In genomic region chr17:8872036-8872704, GRCh38 we compare ENCODE assay signal across 21 cellular contexts. TPM values are rescaled to one million over a fixed set of nuclear protein-coding genes. Genes with fewer than 3 reads are reported as not detected.
DNase-seq lines count a peak whose midpoint lies in the region; ATAC-seq, FAIRE-seq and TF ChIP-seq lines count a peak whose summit lies in the region.
"Had no signal": no experiment of that assay in that cellular context is flagged by ENCODE, and none has a peak within 500 bp of the region (broad histone marks: within the 10 kb centered on the region; RNA-seq: fewer than 3 reads in every experiment).

No MANE protein-coding gene starts in this region.

- intact Hi-C loops in activated CD8-positive, alpha-beta T cell treated with anti-CD3 and anti-CD28 coated beads for 36 hours (cut with micrococcal nuclease), result no loop called here
- intact Hi-C loops in GM12878 (cut with micrococcal nuclease; ENCODE audit: unreplicated experiment), result no loop called here
- intact Hi-C loops in upper lobe of right lung (cut with DNase I), result no loop called here
- intact Hi-C loops in adrenal gland (cut with DNase I), result no loop called here

- H3K4me1 Mint-ChIP-seq in activated CD8-positive, alpha-beta T cell treated with anti-CD3 and anti-CD28 coated beads, Interleukin-2, amount 10 ng/mL, durations not matched to agents 7 days and 5 days (ENCODE audit: low read depth), result peaks cover 34% of the 10 kb centered on the region
- peaks cover 25% of the 10 kb centered on the region for H3K4me1 Mint-ChIP-seq in activated CD8-positive, alpha-beta T cell treated with anti-CD3 and anti-CD28 coated beads for 36 hours (ENCODE audit: low read depth)
- peaks cover 30% of the 10 kb centered on the region for H3K4me1 Mint-ChIP-seq in stimulated activated memory B cell treated with anti-CD40 and anti-IgM and Interleukin-4, amounts not matched to agents 10 μg/mL and 1 μg/mL and 100 μg/mL, for 72 hours

- H3K27ac ChIP-seq in HEK293 (ENCODE audit: extremely low read depth, low read depth, low read length) (no peak overlapping the region), GM12878 (ENCODE audit: control insufficient read depth, insufficient read depth) (no peak overlapping the region), upper lobe of right lung (no peak overlapping the region), adrenal gland (no peak overlapping the region)

- CTCF ChIA-PET in activated CD8-positive, alpha-beta T cell treated with anti-CD3 and anti-CD28 coated beads, Interleukin-2, amount 10 ng/mL, durations not matched to agents 7 days and 5 days (lab: Charles Lee), result interaction anchor here (0.9 to 1.5 kb wide), 2 partner anchors 23 to 126 kb away, joined by 3 to 4 read pairs; no protein-coding TSS in a partner anchor
- CTCF ChIA-PET in activated CD8-positive, alpha-beta T cell treated with anti-CD3 and anti-CD28 coated beads for 36 hours (lab: Charles Lee), result interaction anchor here (1.2 to 1.6 kb wide), 2 partner anchors 86 to 126 kb away, joined by 3 to 4 read pairs; no protein-coding TSS in a partner anchor
- CTCF ChIA-PET in HEK293 (lab: Yijun Ruan, JAX), result interaction anchor here (1.2 to 1.4 kb wide), 4 partner anchors 21 to 119 kb away, joined by 3 read pairs; no protein-coding TSS in a partner anchor
- CTCF ChIA-PET in GM12878 (lab: Yijun Ruan, JAX), result interaction anchor here (0.7 to 1.4 kb wide), 3 partner anchors 28 to 123 kb away, joined by 3 read pairs; no protein-coding TSS in a partner anchor

- POLR2A ChIA-PET in activated CD8-positive, alpha-beta T cell treated with anti-CD3 and anti-CD28 coated beads, Interleukin-2, amount 10 ng/mL, durations not matched to agents 7 days and 5 days (lab: Charles Lee), result interaction anchor here (0.6 kb wide), 1 partner anchor 30 kb away, joined by 3 read pairs; no protein-coding TSS in a partner anchor
- POLR2A ChIA-PET in activated CD8-positive, alpha-beta T cell treated with anti-CD3 and anti-CD28 coated beads for 36 hours (lab: Charles Lee), result interaction anchor here (1.1 kb wide), 1 partner anchor 8 kb away, joined by 3 read pairs; no protein-coding TSS in a partner anchor
- POLR2A ChIA-PET in HEK293 (lab: Yijun Ruan, JAX), result interaction anchor here (0.6 kb wide), 1 partner anchor 466 kb away, joined by 4 read pairs; no protein-coding TSS in a partner anchor
- POLR2A ChIA-PET in GM12878 (lab: Charles Lee), result interaction anchor here (0.6 to 4.7 kb wide), 3 partner anchors 14 to 22 kb away, joined by 3 to 19 read pairs (median 5); no protein-coding TSS in a partner anchor

- DNase-seq in activated CD8-positive, alpha-beta T cell treated with anti-CD3 and anti-CD28 coated beads, Interleukin-2, amount 10 ng/mL, durations not matched to agents 7 days and 5 days, result no peak
- DNase-seq in activated CD8-positive, alpha-beta T cell treated with anti-CD3 and anti-CD28 coated beads for 36 hours, result no peak
- DNase-seq in GM12878 (ENCODE audit: low read depth, low spot score) (no peak), upper lobe of right lung (no peak), adrenal gland (no peak), T1000 (lab: John Stamatoyannopoulos, UW) (no peak)
- DNase-seq: CD4-positive, alpha-beta T cell; DMS79; GF-D8; H9; MG63; NCI-H1105; NCI-H1694 treated with DMSO at 0.1 percent for 48 hours; NCI-H69; PC-3; T-cell had no signal

- H3K27me3 Mint-ChIP-seq in activated CD8-positive, alpha-beta T cell treated with anti-CD3 and anti-CD28 coated beads, Interleukin-2, amount 10 ng/mL, durations not matched to agents 7 days and 5 days (ENCODE audit: low read depth), result no peaks in the 10 kb centered on the region
- H3K27me3 Mint-ChIP-seq in activated CD8-positive, alpha-beta T cell treated with anti-CD3 and anti-CD28 coated beads for 36 hours, result no peaks in the 10 kb centered on the region
- H3K27me3 Mint-ChIP-seq in stimulated activated memory B cell treated with anti-CD40 and anti-IgM and Interleukin-4, amounts not matched to agents 10 μg/mL and 1 μg/mL and 100 μg/mL, for 72 hours, result no peaks in the 10 kb centered on the region
- H3K27me3 Mint-ChIP-seq: CD4-positive, alpha-beta T cell; T-cell had no signal

- no peak for TF ChIP-seq POLR2A in GM12878 (IDR thresholded peaks at IDR 0.05; ENCODE audit: low read depth, low read length)
- no peak for TF ChIP-seq POLR2A in adrenal gland (IDR thresholded peaks at IDR 0.05)

- peaks cover 8% of the 10 kb centered on the region for H3K36me3 Mint-ChIP-seq in activated CD8-positive, alpha-beta T cell treated with anti-CD3 and anti-CD28 coated beads, Interleukin-2, amount 10 ng/mL, durations not matched to agents 7 days and 5 days (ENCODE audit: low read depth)
- peaks cover 2% of the 10 kb centered on the region for H3K36me3 Mint-ChIP-seq in activated CD8-positive, alpha-beta T cell treated with anti-CD3 and anti-CD28 coated beads for 36 hours (ENCODE audit: low read depth)
- H3K36me3 Mint-ChIP-seq in stimulated activated memory B cell treated with anti-CD40 and anti-IgM and Interleukin-4, amounts not matched to agents 10 μg/mL and 1 μg/mL and 100 μg/mL, for 72 hours, result peaks cover under 1% of the 10 kb centered on the region
- H3K36me3 Mint-ChIP-seq: T-cell had no signal

- H3K27ac Mint-ChIP-seq in activated CD8-positive, alpha-beta T cell treated with anti-CD3 and anti-CD28 coated beads, Interleukin-2, amount 10 ng/mL, durations not matched to agents 7 days and 5 days, result peak overlapping the region; percentile 34
- H3K27ac Mint-ChIP-seq in activated CD8-positive, alpha-beta T cell treated with anti-CD3 and anti-CD28 coated beads for 36 hours, result no peak overlapping the region
- no peak overlapping the region for H3K27ac Mint-ChIP-seq in stimulated activated memory B cell treated with anti-CD40 and anti-IgM and Interleukin-4, amounts not matched to agents 10 μg/mL and 1 μg/mL and 100 μg/mL, for 72 hours
- H3K27ac Mint-ChIP-seq: CD4-positive, alpha-beta T cell; H9; T-cell had no signal

- H3K9me3 Mint-ChIP-seq in activated CD8-positive, alpha-beta T cell treated with anti-CD3 and anti-CD28 coated beads, Interleukin-2, amount 10 ng/mL, durations not matched to agents 7 days and 5 days (ENCODE audit: insufficient read depth), result no peaks in the 10 kb centered on the region
- H3K9me3 Mint-ChIP-seq in activated CD8-positive, alpha-beta T cell treated with anti-CD3 and anti-CD28 coated beads for 36 hours, result no peaks in the 10 kb centered on the region
- H3K9me3 Mint-ChIP-seq in stimulated activated memory B cell treated with anti-CD40 and anti-IgM and Interleukin-4, amounts not matched to agents 10 μg/mL and 1 μg/mL and 100 μg/mL, for 72 hours, result no peaks in the 10 kb centered on the region
- H3K9me3 Mint-ChIP-seq: CD4-positive, alpha-beta T cell; H9; T-cell had no signal

- no peak overlapping the region for H3K4me2 ChIP-seq in GM12878 (ENCODE audit: control insufficient read depth, insufficient read depth)

- no peak for TF ChIP-seq CTCF in activated CD8-positive, alpha-beta T cell treated with anti-CD3 and anti-CD28 coated beads for 36 hours (IDR thresholded peaks at IDR 0.05)
- no peak for TF ChIP-seq CTCF in HEK293 (tag by site-specific recombination; IDR thresholded peaks at IDR 0.05)
- TF ChIP-seq CTCF in GM12878 (IDR thresholded peaks at IDR 0.05 in 2 of 3, conservative IDR thresholded peaks at IDR 0.05 in 1 of 3; ENCODE audit: control insufficient read depth in 2 of 3, extremely low read depth in 1 of 3, insufficient read depth in 1 of 3, low read depth in 3 of 3, low read length in 3 of 3), result no peak
- TF ChIP-seq CTCF in upper lobe of right lung (IDR thresholded peaks at IDR 0.05), result no peak
- no peak for TF ChIP-seq CTCF in adrenal gland (IDR thresholded peaks at IDR 0.05)

- BruUV-seq in GM12878 (replicated peaks; lab: Mats Ljungman, UMichigan), result no TSS peak

- H3K4me3 Mint-ChIP-seq in activated CD8-positive, alpha-beta T cell treated with anti-CD3 and anti-CD28 coated beads, Interleukin-2, amount 10 ng/mL, durations not matched to agents 7 days and 5 days, result no peak overlapping the region
- no peak overlapping the region for H3K4me3 Mint-ChIP-seq in activated CD8-positive, alpha-beta T cell treated with anti-CD3 and anti-CD28 coated beads for 36 hours
- H3K4me3 Mint-ChIP-seq in stimulated activated memory B cell treated with anti-CD40 and anti-IgM and Interleukin-4, amounts not matched to agents 10 μg/mL and 1 μg/mL and 100 μg/mL, for 72 hours, result no peak overlapping the region
- H3K4me3 Mint-ChIP-seq: CD4-positive, alpha-beta T cell; H9; T-cell had no signal

- no peaks in the 10 kb centered on the region for H4K20me1 ChIP-seq in GM12878 (ENCODE audit: control insufficient read depth, insufficient read depth)

- H3K4me1 ChIP-seq in HEK293 (ENCODE audit: control insufficient read depth, insufficient read depth, low read length), result no peaks in the 10 kb centered on the region
- H3K4me1 ChIP-seq in GM12878 (ENCODE audit: control insufficient read depth, insufficient read depth, low read length), result peaks cover 30% of the 10 kb centered on the region
- H3K4me1 ChIP-seq in upper lobe of right lung, result no peaks in the 10 kb centered on the region
- H3K4me1 ChIP-seq in adrenal gland (replicated peaks in 1 of 2), result no peaks in the 10 kb centered on the region

- RAD21 ChIA-PET in GM12878 (lab: Charles Lee; ENCODE audit: unreplicated experiment), result interaction anchor here (2.1 kb wide), 1 partner anchor 22 kb away, joined by 4 read pairs; no protein-coding TSS in a partner anchor

- no peak for FAIRE-seq in GM12878 (lab: Jason Lieb, UNC)
- FAIRE-seq: K562 had no signal

- H3K36me3 ChIP-seq in HEK293 (ENCODE audit: control insufficient read depth in 2 of 2, insufficient read depth in 1 of 2, low read length in 2 of 2) (no peaks in the 10 kb centered on the region), GM12878 (ENCODE audit: control insufficient read depth in 2 of 2, insufficient read depth in 2 of 2, low read length in 1 of 2) (no peaks in the 10 kb centered on the region), upper lobe of right lung (no peaks in the 10 kb centered on the region), adrenal gland (replicated peaks in 1 of 2) (no peaks in the 10 kb centered on the region)
- H3K36me3 ChIP-seq: MG63 had no signal

- in situ Hi-C loops in GM12878 (cut with MboI), result no loop called here

- H3K79me2 ChIP-seq in GM12878 (ENCODE audit: control insufficient read depth, insufficient read depth, low read length), result peaks cover 13% of the 10 kb centered on the region

- SMC1A ChIA-PET in GM12878 (lab: Charles Lee; ENCODE audit: uncharacterized antibody, unreplicated experiment), result interaction anchor here (0.5 to 10.6 kb wide), 3 partner anchors 20 to 494 kb away, joined by 3 to 132 read pairs (median 4); no protein-coding TSS in a partner anchor

- no peak for TF ChIP-seq RAD21 in GM12878 (IDR thresholded peaks at IDR 0.05; ENCODE audit: insufficient read depth, low read depth, low read length)

- no peak for TF ChIP-seq EP300 in GM12878 (IDR thresholded peaks at IDR 0.05; ENCODE audit: borderline replicate concordance in 1 of 2, control insufficient read depth in 1 of 2, low read depth in 2 of 2, low read length in 2 of 2)

- peak overlapping the region; percentile 37 for H2AFZ ChIP-seq in GM12878 (ENCODE audit: control insufficient read depth, low read depth, low read length)

- H3K9me3 ChIP-seq in HEK293 (ENCODE audit: control insufficient read depth, insufficient read depth, low read depth, low read length) (no peaks in the 10 kb centered on the region), GM12878 (replicated peaks; ENCODE audit: control insufficient read depth, insufficient read depth, low read length) (no peaks in the 10 kb centered on the region), upper lobe of right lung (no peaks in the 10 kb centered on the region), adrenal gland (replicated peaks in 1 of 3) (no peaks in the 10 kb centered on the region)
- H3K9me3 ChIP-seq: MG63 had no signal

- 90% methylated on average over 7 of the region's 7 CpGs for WGBS in GM12878 (ENCODE audit: insufficient coverage, insufficient replicate concordance, low lambda C conversion rate, missing lambda C conversion rate)
- WGBS in adrenal gland, 4 donors, result 78 to 85% (median 84%) methylated on average over 7 of the region's 7 CpGs

- no peak overlapping the region for H3K4me3 ChIP-seq in HEK293 (ENCODE audit: low read depth, low read length)
- no peak overlapping the region for H3K4me3 ChIP-seq in GM12878
- no peak overlapping the region for H3K4me3 ChIP-seq in upper lobe of right lung
- no peak overlapping the region for H3K4me3 ChIP-seq in adrenal gland
- H3K4me3 ChIP-seq: K562, MG63 had no signal

- H3K27me3 ChIP-seq in GM12878 (replicated peaks in 1 of 2; ENCODE audit: control insufficient read depth in 2 of 2, insufficient read depth in 2 of 2, low read length in 1 of 2) (no peaks in the 10 kb centered on the region), upper lobe of right lung (peaks cover 14% of the 10 kb centered on the region), adrenal gland (no peaks in the 10 kb centered on the region)
- H3K27me3 ChIP-seq: MG63 had no signal

- no peak overlapping the region for H3K9ac ChIP-seq in GM12878 (ENCODE audit: control insufficient read depth, insufficient read depth, low read length)

- ATAC-seq in activated CD8-positive, alpha-beta T cell treated with anti-CD3 and anti-CD28 coated beads, Interleukin-2, amount 10 ng/mL, durations not matched to agents 7 days and 5 days, result no peak
- no peak for ATAC-seq in activated CD8-positive, alpha-beta T cell treated with anti-CD3 and anti-CD28 coated beads for 36 hours
- ATAC-seq in GM12878, result no peak
- ATAC-seq in upper lobe of right lung, result peak; percentile 45
- no peak for ATAC-seq in stimulated activated memory B cell treated with anti-CD40 and anti-IgM and Interleukin-4, amounts not matched to agents 10 μg/mL and 1 μg/mL and 100 μg/mL, for 72 hours
- ATAC-seq: K562, PC-3, T-cell had no signal

RNA-seq across cellular contexts. Expression of gene PIK3R6, which starts 4.7 kb away (rescaled TPM):
- 10 to 100 TPM; 18.3 to 20.7 TPM for total RNA-seq in activated CD8-positive, alpha-beta T cell treated with anti-CD3 and anti-CD28 coated beads, Interleukin-2, amount 10 ng/mL, durations not matched to agents 7 days and 5 days
- total RNA-seq in activated CD8-positive, alpha-beta T cell treated with anti-CD3 and anti-CD28 coated beads for 36 hours, result 1 to 10 TPM; 3.8 to 3.9 TPM
- total RNA-seq in GM12878 (2013; cell fraction: nucleolus; rRNA removed), result 293 and 314 TPM in 2 replicates
- total RNA-seq in GM12878 (2014; rRNA removed), result 40.3 and 44.7 TPM in 2 replicates
- 26.4 and 27.9 TPM in 2 replicates for total RNA-seq in GM12878 (2014; rRNA removed; fragmentation: Illumina TruSeq; extraction: Trizol)
- 76.7 and 81.7 TPM in 2 replicates for total RNA-seq in GM12878 (2021)
- 68.9 TPM for polyA plus RNA-seq in GM12878 (2011; ENCODE audit: low read depth)
- 73.5 and 146 TPM in 2 replicates for polyA plus RNA-seq in GM12878 (2011; rRNA removed)
- polyA plus RNA-seq in GM12878 (2011; cell fraction: cytosol; rRNA removed), result 164 and 182 TPM in 2 replicates
- polyA plus RNA-seq in GM12878 (2011; cell fraction: nucleus; rRNA removed), result 666 and 871 TPM in 2 replicates
- polyA plus RNA-seq in GM12878 (2012), result 144 and 184 TPM in 2 replicates
- 31.6 and 54.7 TPM in 2 replicates for polyA plus RNA-seq in GM12878 (2014; fragmentation: Illumina TruSeq; extraction: Trizol)
- 1 to 10 TPM; 6.7 to 7.4 TPM for polyA plus RNA-seq in GM12878 (2014; fragmentation: Nextera tagmentation; extraction: Ambion mirVana)
- 86.5 and 99.8 TPM in 2 replicates for polyA plus RNA-seq in GM12878 (2014; rRNA removed)
- 100 to 1,000 TPM; 103 to 109 TPM for polyA plus RNA-seq in GM12878 (2016; fragmentation: Nextera tagmentation; extraction: Ambion mirVana)
- polyA minus RNA-seq in GM12878 (2011; rRNA and poly(A)+ RNA removed), result 99.0 and 156 TPM in 2 replicates
- 50.8 and 58.4 TPM in 2 replicates for polyA minus RNA-seq in GM12878 (2011; cell fraction: cytosol; rRNA and poly(A)+ RNA removed)
- polyA minus RNA-seq in GM12878 (2011; cell fraction: nucleus; rRNA and poly(A)+ RNA removed), result 143 and 160 TPM in 2 replicates
- total RNA-seq in upper lobe of right lung, result 2.7 TPM
- 1 to 10 TPM in 3 of 8 donors, under 1 TPM in 5; 0.48 to 1.7 (median 0.84) TPM for total RNA-seq in adrenal gland
- 1 to 10 TPM in 1 of 3 donors, under 1 TPM in 2; 0.26 to 1.5 (median 0.94) TPM for polyA plus RNA-seq in adrenal gland
- total RNA-seq: A172, H9, HT1080, PC-3 had no signal
- polyA plus RNA-seq: K562 had no signal
